ENCODE assay signal across 1 cellular context in the genomic region with DNA sequence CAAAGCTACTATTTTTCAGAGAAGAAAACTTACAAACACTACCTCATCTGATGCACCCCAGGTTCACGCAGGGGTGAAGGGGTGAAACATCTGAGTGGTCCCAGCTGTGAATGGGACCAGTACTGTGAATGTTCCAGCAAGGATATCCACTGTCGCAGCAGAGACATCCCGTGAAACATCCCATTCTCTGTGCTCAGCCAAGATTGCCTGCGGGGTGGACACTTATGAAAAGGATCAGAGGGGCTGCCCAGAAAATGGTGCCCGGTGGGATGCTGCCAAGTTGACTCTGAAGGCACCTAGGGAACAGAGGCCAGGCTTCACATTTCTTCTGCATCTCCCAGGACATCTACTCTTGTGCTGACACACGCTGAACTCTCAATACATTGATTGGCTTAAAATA.
TF ChIP-seq lines count a peak whose summit lies in the region.

No MANE protein-coding gene starts in this region.

TF ChIP-seq in IMR-90, 13 proteins besides CTCF, POLR2A, EP300 and RAD21:
- no peak for TF ChIP-seq USF2 (IDR thresholded peaks at IDR 0.05; ENCODE audit: low read depth, low read length)
- no peak for TF ChIP-seq MAZ (IDR thresholded peaks at IDR 0.05; ENCODE audit: borderline replicate concordance, low read depth, low read length)
- no peak for TF ChIP-seq BHLHE40 (IDR thresholded peaks at IDR 0.05; ENCODE audit: low read depth, low read length)
- TF ChIP-seq CEBPB (IDR thresholded peaks at IDR 0.05; ENCODE audit: low read depth, low read length): no peak
- no peak for TF ChIP-seq SMC3 (IDR thresholded peaks at IDR 0.05; ENCODE audit: low read depth, low read length)
- TF ChIP-seq FOS (IDR thresholded peaks at IDR 0.05; ENCODE audit: low read depth, low read length): no peak
- no peak for TF ChIP-seq RCOR1 (IDR thresholded peaks at IDR 0.05; ENCODE audit: insufficient replicate concordance, low read length)
- TF ChIP-seq, protein P1, sequence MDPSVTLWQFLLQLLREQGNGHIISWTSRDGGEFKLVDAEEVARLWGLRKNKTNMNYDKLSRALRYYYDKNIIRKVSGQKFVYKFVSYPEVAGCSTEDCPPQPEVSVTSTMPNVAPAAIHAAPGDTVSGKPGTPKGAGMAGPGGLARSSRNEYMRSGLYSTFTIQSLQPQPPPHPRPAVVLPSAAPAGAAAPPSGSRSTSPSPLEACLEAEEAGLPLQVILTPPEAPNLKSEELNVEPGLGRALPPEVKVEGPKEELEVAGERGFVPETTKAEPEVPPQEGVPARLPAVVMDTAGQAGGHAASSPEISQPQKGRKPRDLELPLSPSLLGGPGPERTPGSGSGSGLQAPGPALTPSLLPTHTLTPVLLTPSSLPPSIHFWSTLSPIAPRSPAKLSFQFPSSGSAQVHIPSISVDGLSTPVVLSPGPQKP (IDR thresholded peaks at IDR 0.05; ENCODE audit: borderline replicate concordance, low read depth, low read length): no peak
- no peak for TF ChIP-seq MAFK (IDR thresholded peaks at IDR 0.05; ENCODE audit: low read depth, low read length)
